1 cellular context compared by ENCODE assay signal in genomic region chr6:89313006-89313405, GRCh38.
TF ChIP-seq lines count a peak whose summit lies in the region.

No MANE protein-coding gene starts in this region.

TF ChIP-seq in endothelial cell of umbilical vein, 7 proteins besides CTCF, POLR2A, EP300 and RAD21:
- TF ChIP-seq EZH2 (IDR thresholded peaks at IDR 0.05; ENCODE audit: borderline replicate concordance, low read depth, low read length, severe bottlenecking) (no peak), FOS (IDR thresholded peaks at IDR 0.05; ENCODE audit: borderline replicate concordance, insufficient read depth, low read length) (no peak), GATA2 (IDR thresholded peaks at IDR 0.05; ENCODE audit: insufficient read depth, insufficient read length, low read depth, low read length) (no peak), MYC (IDR thresholded peaks at IDR 0.05; ENCODE audit: low read depth, low read length) (no peak)
TF ChIP-seq in endothelial cell of umbilical vein: peak in this region for 0.
